8 cellular contexts compared by ENCODE assay signal in genomic region chr19:40055049-40055448, GRCh38. TPM values are rescaled to one million over a fixed set of nuclear protein-coding genes. Genes with fewer than 3 reads are reported as not detected.
A peak's percentile ranks its signal among the peaks of the same experiment; 100 is the strongest.
DNase-seq lines count a peak whose midpoint lies in the region; ATAC-seq, FAIRE-seq and TF ChIP-seq lines count a peak whose summit lies in the region.

No MANE protein-coding gene starts in this region.

- TF ChIP-seq CTCF in Caco-2 (IDR thresholded peaks at IDR 0.05; ENCODE audit: insufficient read depth in 1 of 2, low read depth in 1 of 2, low read length in 1 of 2, severe bottlenecking in 1 of 2, unreplicated experiment in 1 of 2) (no peak), Panc1 (IDR thresholded peaks at IDR 0.05) (no peak), esophagus squamous epithelium (IDR thresholded peaks at IDR 0.05) (no peak), pancreas (IDR thresholded peaks at IDR 0.05) (no peak)

- ATAC-seq in Panc1 (peak; percentile 11; the same call in 1 of the 2 replicates), pancreas (no peak)

- H3K9me3 Mint-ChIP-seq in Caco-2 (ENCODE audit: unreplicated experiment): peaks cover 38% of the 10 kb centered on the region

- in situ Hi-C loops in Panc1 (cut with HindIII; ENCODE audit: low pct_unique_long_range_greater_than_20kb, low sequenced_read_pairs): loop anchor here (5.0 to 10.0 kb wide), 5 partner anchors 37 to 990 kb away; partner anchors contain the start of genes FBL and ZNF780A

- CTCF ChIA-PET in Caco-2 (lab: Charles Lee) (no interaction called here), Panc1 (lab: Charles Lee) (interaction anchor here (0.6 to 2.0 kb wide), 13 partner anchors 12 to 993 kb away, joined by 3 to 10 read pairs (median 5); partner anchors contain the start of gene PSMC4), HEK293T (lab: Yijun Ruan, JAX) (no interaction called here)

- H3K36me3 Mint-ChIP-seq in Caco-2 (ENCODE audit: insufficient read depth, unreplicated experiment): peaks cover 22% of the 10 kb centered on the region

- TF ChIP-seq POLR2A in esophagus squamous epithelium (IDR thresholded peaks at IDR 0.05): no peak

- H3K9me3 ChIP-seq in Caco-2 (peaks cover 16% of the 10 kb centered on the region), Panc1 (ENCODE audit: control insufficient read depth, insufficient read depth, low read depth, low read length) (peaks cover 79% of the 10 kb centered on the region), esophagus squamous epithelium (peaks cover 0 to 21% (median 7%) of the 10 kb centered on the region in 3 donors), pancreas (no peaks in the 10 kb centered on the region)

- H3K4me1 ChIP-seq in Caco-2: no peaks in the 10 kb centered on the region
- peaks cover 16% of the 10 kb centered on the region for H3K4me1 ChIP-seq in Panc1 (ENCODE audit: control insufficient read depth, insufficient read depth, low read length)
- peaks cover 0 to 30% (median 14%) of the 10 kb centered on the region in 3 donors for H3K4me1 ChIP-seq in esophagus squamous epithelium
- H3K4me1 ChIP-seq in pancreas: peaks cover 0 to 13% (median 3%) of the 10 kb centered on the region in 3 donors

- no peaks in the 10 kb centered on the region for H3K27me3 Mint-ChIP-seq in Caco-2 (ENCODE audit: insufficient read depth, unreplicated experiment)

- H3K4me1 Mint-ChIP-seq in Caco-2 (ENCODE audit: low read depth, unreplicated experiment): peaks cover 16% of the 10 kb centered on the region

- H3K27me3 ChIP-seq in Caco-2 (replicated peaks; ENCODE audit: control insufficient read depth, insufficient read depth, low read length) (no peaks in the 10 kb centered on the region), Panc1 (ENCODE audit: control insufficient read depth, insufficient read depth, low read length) (no peaks in the 10 kb centered on the region), esophagus squamous epithelium (no peaks in the 10 kb centered on the region), pancreas (no peaks in the 10 kb centered on the region)

- FAIRE-seq in pancreas (lab: Jason Lieb, UNC): no peak

- H3K4me3 ChIP-seq in Caco-2 (ENCODE audit: low read depth, low read length) (peak overlapping the region; percentile 45), Panc1 (ENCODE audit: low read depth in 2 of 2, low read length in 2 of 2) (peak overlapping the region; percentile 36 to 50), esophagus squamous epithelium (peak overlapping the region; percentile 41 to 89 (median 71)), pancreas (peak overlapping the region; percentile 69 to 84 (median 76))

- peak overlapping the region; percentile 100 for H3K4me3 Mint-ChIP-seq in Caco-2 (ENCODE audit: unreplicated experiment)

- BruUV-seq in Caco-2 (replicated peaks; lab: Mats Ljungman, UMichigan) (no TSS peak), Panc1 (replicated peaks; lab: Mats Ljungman, UMichigan) (no TSS peak)

- POLR2A ChIA-PET in Caco-2 (lab: Charles Lee) (interaction anchor here (1.4 kb wide), 1 partner anchor 84 kb away, joined by 4 read pairs; the partner anchor contains the start of gene PSMC4), Panc1 (lab: Charles Lee) (interaction anchor here (0.5 to 1.5 kb wide), 12 partner anchors 11 to 221 kb away, joined by 3 to 9 read pairs (median 4); partner anchors contain the start of genes PSMC4, ZNF546 and ZNF780A), HEK293T (lab: Yijun Ruan, JAX) (no interaction called here)

- DNase-seq in Caco-2 (no peak), Panc1 (ENCODE audit: low read depth, low spot score) (no peak), esophagus squamous epithelium (lab: John Stamatoyannopoulos, UW) (no peak), pancreas (no peak), HEK293T (ENCODE audit: extremely low spot score) (no peak), NK-92 (lab: John Stamatoyannopoulos, UW; ENCODE audit: unreplicated experiment) (no peak), NCI-H524 treated with DMSO at 0.1 percent for 48 hours (lab: John Stamatoyannopoulos, UW) (no peak)
- no peak for DNase-seq in effector CD4-positive, alpha-beta T cell

- H3K27ac ChIP-seq in Panc1 (ENCODE audit: low read length): peak overlapping the region; percentile 78
- peak overlapping the region in 2 of 4 donors; percentile 75 to 80 for H3K27ac ChIP-seq in esophagus squamous epithelium
- H3K27ac ChIP-seq in pancreas: no peak overlapping the region

- no peaks in the 10 kb centered on the region for H3K36me3 ChIP-seq in Caco-2 (ENCODE audit: control insufficient read depth, insufficient read depth, low read length)
- H3K36me3 ChIP-seq in Panc1 (ENCODE audit: control insufficient read depth, insufficient read depth, low read length): no peaks in the 10 kb centered on the region
- peaks cover 0 to 8% (median 0%) of the 10 kb centered on the region in 3 donors for H3K36me3 ChIP-seq in esophagus squamous epithelium
- no peaks in the 10 kb centered on the region for H3K36me3 ChIP-seq in pancreas

- intact Hi-C loops in Caco-2 (cut with micrococcal nuclease; ENCODE audit: unreplicated experiment): no loop called here
- intact Hi-C loops in Panc1 (cut with micrococcal nuclease; ENCODE audit: unreplicated experiment): no loop called here
- intact Hi-C loops in esophagus squamous epithelium (cut with DNase I): no loop called here
- intact Hi-C loops in pancreas (cut with DNase I): no loop called here

- no peak overlapping the region for H3K27ac Mint-ChIP-seq in Caco-2 (ENCODE audit: unreplicated experiment)

- 36 to 50% methylated on average over 10 of the region's 10 CpGs for WGBS in esophagus squamous epithelium, 2 donors
- WGBS in pancreas, 2 donors: 37 to 43% methylated on average over 10 of the region's 10 CpGs

TF ChIP-seq in HEK293T, 16 proteins besides CTCF, POLR2A, EP300 and RAD21:
- TF ChIP-seq HDGF (IDR thresholded peaks at IDR 0.05; ENCODE audit: borderline replicate concordance) (no peak), CTBP1 (IDR thresholded peaks at IDR 0.05; ENCODE audit: borderline replicate concordance) (no peak), SUZ12 (IDR thresholded peaks at IDR 0.05) (no peak), FOXM1 (IDR thresholded peaks at IDR 0.05; ENCODE audit: borderline replicate concordance) (no peak), PKNOX1 (IDR thresholded peaks at IDR 0.05) (no peak), TARDBP (IDR thresholded peaks at IDR 0.05) (no peak), FOXA1 (IDR thresholded peaks at IDR 0.05) (no peak), ARNT (IDR thresholded peaks at IDR 0.05) (no peak), BHLHE40 (IDR thresholded peaks at IDR 0.05; ENCODE audit: borderline replicate concordance) (no peak), ZNF384 (IDR thresholded peaks at IDR 0.05) (no peak), NFRKB (IDR thresholded peaks at IDR 0.05) (no peak), SP1 (IDR thresholded peaks at IDR 0.05) (no peak), FOXK2 (IDR thresholded peaks at IDR 0.05) (no peak), LEF1 (IDR thresholded peaks at IDR 0.05; ENCODE audit: borderline replicate concordance) (no peak), L3MBTL2 (conservative IDR thresholded peaks at IDR 0.05) (no peak), ELF4 (IDR thresholded peaks at IDR 0.05) (no peak)

RNA-seq across cellular contexts. Expression of gene ZNF780B, which starts 1.0 kb away (rescaled TPM):
- 27.5 and 32.2 TPM in 2 replicates for total RNA-seq in Caco-2 (2022)
- total RNA-seq in Panc1 (2021; ENCODE audit: unreplicated experiment): 237 TPM
- polyA plus RNA-seq in Panc1 (2012; ENCODE audit: insufficient read length): 49.1 TPM
- total RNA-seq in esophagus squamous epithelium: 10 to 100 TPM in 1 of 4 donors, 1 to 10 TPM in 3; 3.5 to 14.9 (median 5.6) TPM
- total RNA-seq in pancreas: 10 to 100 TPM in 2 of 6 donors, 1 to 10 TPM in 4; 6.2 to 14.9 (median 8.6) TPM
- 1 to 10 TPM; 4.4 to 8.3 TPM for polyA plus RNA-seq in pancreas

RNA-seq across cellular contexts. Expression of gene ZNF780A, which starts 35.7 kb away (rescaled TPM):
- 21.7 and 22.9 TPM in 2 replicates for total RNA-seq in Caco-2 (2022)
- 251 TPM for total RNA-seq in Panc1 (2021; ENCODE audit: unreplicated experiment)
- 125 TPM for polyA plus RNA-seq in Panc1 (2012; ENCODE audit: insufficient read length)
- 10 to 100 TPM; 12.3 to 15.6 (median 13.0) TPM for total RNA-seq in esophagus squamous epithelium
- total RNA-seq in pancreas: 10 to 100 TPM in 4 of 6 donors, 1 to 10 TPM in 2; 7.4 to 19.7 (median 11.4) TPM
- polyA plus RNA-seq in pancreas: 10 to 100 TPM; 13.5 to 15.5 TPM

RNA-seq across cellular contexts. Expression of gene ZNF546, which starts 58.2 kb away (rescaled TPM):
- total RNA-seq in Caco-2 (2022) (0.98 and 1.0 TPM in 2 replicates), Panc1 (2021; ENCODE audit: unreplicated experiment) (68.4 TPM), esophagus squamous epithelium (1 to 10 TPM in 1 of 4 donors, under 1 TPM in 3; 0.53 to 2.5 (median 0.80) TPM), pancreas (1 to 10 TPM; 1.9 to 5.9 (median 3.6) TPM)
- 17.2 TPM for polyA plus RNA-seq in Panc1 (2012; ENCODE audit: insufficient read length)
- polyA plus RNA-seq in pancreas: 1 to 10 TPM; 1.2 to 2.6 TPM

Comparison
In these comparisons a context has a peak if more than half of its experiments do, and no peak if none do; other contexts are left out.
1. RNA of gene ZNF780A, which starts 35.7 kb away (total RNA-seq): 251 TPM in Panc1 (single experiment); 21.7 to 22.9 TPM in Caco-2, 12.3 to 15.6 TPM in esophagus squamous epithelium and 7.4 to 19.7 TPM in pancreas; every median in the first group is over 10 times any median in the second.
2. RNA of gene ZNF546, which starts 58.2 kb away (total RNA-seq): 68.4 TPM in Panc1 (single experiment); 1.9 to 5.9 TPM in pancreas, 0.53 to 2.5 TPM in esophagus squamous epithelium and 0.98 to 1.0 TPM in Caco-2; every median in the first group is over 10 times any median in the second.
3. Peak in every context shown above with its lines, with median percentiles within 50 percentile points of each other: H3K4me3 ChIP-seq.